In the genomic region with DNA sequence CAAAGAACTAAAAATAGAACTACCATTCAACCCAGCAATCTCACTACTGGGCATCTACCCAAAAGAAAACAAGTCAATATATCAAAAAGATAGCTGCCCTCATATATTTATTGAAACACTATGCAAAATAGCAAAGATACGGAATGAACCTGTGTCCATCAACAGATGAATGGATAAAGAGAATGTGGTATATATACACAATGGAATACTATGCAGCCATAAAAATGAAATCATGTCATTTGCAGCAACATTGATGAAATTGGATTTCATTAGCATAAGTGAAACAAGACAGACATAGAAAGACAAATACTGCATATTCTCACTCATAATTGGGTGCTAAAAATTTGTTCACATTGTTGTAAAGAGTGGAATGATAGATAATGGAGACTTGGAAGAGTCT, we compare ENCODE assay signal across 8 cellular contexts.
"Had no signal": no experiment of that assay in that cellular context is flagged by ENCODE, and none has a peak within 500 bp of the region (broad histone marks: within the 10 kb centered on the region; RNA-seq: fewer than 3 reads in every experiment).

No MANE protein-coding gene starts in this region.

- FAIRE-seq: G401.6, GM12878, GM12891, GM12892, GM18507, GM19239 had no signal

- ATAC-seq: GM12878 had no signal

- H3K4me3 ChIP-seq: GM12878 had no signal

- DNase-seq: GDM1, GF-D8 had no signal
